ENCODE assay signal across 11 cellular contexts in genomic region chr3:180980612-180981011, GRCh38. TPM values are rescaled to one million over a fixed set of nuclear protein-coding genes. Genes with fewer than 3 reads are reported as not detected.
A peak's percentile ranks its signal among the peaks of the same experiment; 100 is the strongest.
DNase-seq lines count a peak whose midpoint lies in the region; ATAC-seq and TF ChIP-seq lines count a peak whose summit lies in the region.
"Had no signal": no experiment of that assay in that cellular context is flagged by ENCODE, and none has a peak within 500 bp of the region (broad histone marks: within the 10 kb centered on the region; RNA-seq: fewer than 3 reads in every experiment).

No MANE protein-coding gene starts in this region.

- TF ChIP-seq CTCF in fibroblast of pulmonary artery (IDR thresholded peaks at IDR 0.05; ENCODE audit: low read length, missing control alignments), result no peak
- TF ChIP-seq CTCF in psoas muscle (IDR thresholded peaks at IDR 0.05), result no peak
- TF ChIP-seq CTCF in coronary artery (IDR thresholded peaks at IDR 0.05), result no peak

- no peaks in the 10 kb centered on the region for H3K9me3 ChIP-seq in psoas muscle
- no peaks in the 10 kb centered on the region for H3K9me3 ChIP-seq in HAP-1
- H3K9me3 ChIP-seq: mucosa of descending colon, suprapubic skin had no signal

- intact Hi-C loops in psoas muscle (cut with DNase I), result loop anchor here in 1 of 2 donors (5.0 kb wide), 1 partner anchor 108 kb away; no protein-coding TSS in a partner anchor

- H3K36me3 ChIP-seq in psoas muscle (ENCODE audit: insufficient read depth in 1 of 2, low read depth in 1 of 2), result peaks cover 8 to 82% of the 10 kb centered on the region in 2 donors
- H3K36me3 ChIP-seq in HAP-1 (replicated peaks), result peaks cover 49% of the 10 kb centered on the region

- in situ Hi-C loops in HAP-1 (cut with MboI; ENCODE audit: low sequenced_read_pairs), result loop anchor here (10.0 kb wide), 1 partner anchor 194 kb away; no protein-coding TSS in a partner anchor

- no peak overlapping the region for H3K4me3 ChIP-seq in fibroblast of pulmonary artery (replicated peaks; ENCODE audit: low read depth, low read length)
- peak overlapping the region; percentile 31 for H3K4me3 ChIP-seq in psoas muscle
- H3K4me3 ChIP-seq in coronary artery, result no peak overlapping the region
- H3K4me3 ChIP-seq in HAP-1, result no peak overlapping the region
- H3K4me3 ChIP-seq: mucosa of descending colon, suprapubic skin had no signal

- peaks cover 22% of the 10 kb centered on the region for H3K4me1 ChIP-seq in psoas muscle
- no peaks in the 10 kb centered on the region; the same call in 1 of the 2 replicates for H3K4me1 ChIP-seq in HAP-1
- H3K4me1 ChIP-seq: suprapubic skin had no signal

- peak; percentile 46 for ATAC-seq in GM19463 (IDR thresholded peaks at IDR 0.05; ENCODE audit: unreplicated experiment)
- peak; percentile 46 for ATAC-seq in HG03442 (IDR thresholded peaks at IDR 0.05; ENCODE audit: unreplicated experiment)
- peak; percentile 87 to 95 (median 92) for ATAC-seq in psoas muscle
- ATAC-seq: mucosa of descending colon had no signal

- peak overlapping the region; percentile 77 for H3K27ac ChIP-seq in psoas muscle
- no peak overlapping the region for H3K27ac ChIP-seq in coronary artery
- H3K27ac ChIP-seq: suprapubic skin, WERI-Rb-1 had no signal

- H3K27me3 ChIP-seq in psoas muscle (ENCODE audit: insufficient read depth in 3 of 3, low read length in 2 of 3) (no peaks in the 10 kb centered on the region), HAP-1 (ENCODE audit: low read depth) (no peaks in the 10 kb centered on the region)
- H3K27me3 ChIP-seq: suprapubic skin had no signal

- DNase-seq in fibroblast of pulmonary artery (ENCODE audit: low read depth), result peak; percentile 18
- DNase-seq in psoas muscle, result no peak
- no peak for DNase-seq in hypothalamus (lab: John Stamatoyannopoulos, UW)
- no peak for DNase-seq in coronary artery (ENCODE audit: low spot score)
- no peak for DNase-seq in HAP-1 (ENCODE audit: low spot score in 2 of 2)
- DNase-seq: mucosa of descending colon, NCI-H1694 treated with DMSO at 0.1 percent for 48 hours, WERI-Rb-1 had no signal

RNA-seq across cellular contexts. Expression of gene DNAJC19, which starts 8.9 kb away (rescaled TPM):
- 10 to 100 TPM; 61.1 to 90.3 (median 76.4) TPM for total RNA-seq in psoas muscle
- 10 to 100 TPM; 37.3 to 77.7 (median 56.3) TPM for polyA plus RNA-seq in psoas muscle
